ENCODE assay signal across 10 cellular contexts in the genomic region with DNA sequence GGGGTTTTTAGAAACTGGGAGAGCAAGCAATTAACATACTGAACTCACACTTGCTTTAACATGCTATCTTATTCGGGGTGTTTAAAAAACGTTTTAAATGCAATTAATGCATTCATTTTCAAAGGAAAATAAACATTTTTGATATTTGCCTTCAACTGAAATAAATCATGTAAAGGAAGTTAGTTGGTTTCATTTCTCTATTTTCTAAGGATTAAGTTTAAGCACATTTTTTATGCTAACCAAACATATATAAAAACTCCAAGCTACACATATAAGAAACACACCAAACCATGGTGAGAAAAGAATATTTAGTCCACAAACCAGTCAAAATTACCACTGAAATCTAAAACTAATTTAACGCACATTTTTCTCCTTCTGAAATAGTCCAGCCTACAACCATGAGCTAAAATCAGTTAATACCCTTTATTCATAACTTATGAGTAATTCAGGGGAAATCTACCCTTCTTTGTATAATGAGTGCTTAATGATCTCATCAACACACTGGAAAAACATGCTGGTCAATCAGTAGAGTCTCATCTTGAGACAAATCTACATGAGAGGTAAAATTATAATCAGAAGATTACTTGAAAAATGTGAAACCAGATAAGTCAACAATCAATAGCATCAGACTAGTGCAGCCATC. TPM values are rescaled to one million over a fixed set of nuclear protein-coding genes. Genes with fewer than 3 reads are reported as not detected.
DNase-seq lines count a peak whose midpoint lies in the region; ATAC-seq and TF ChIP-seq lines count a peak whose summit lies in the region.
"Had no signal": no experiment of that assay in that cellular context is flagged by ENCODE, and none has a peak within 500 bp of the region (broad histone marks: within the 10 kb centered on the region; RNA-seq: fewer than 3 reads in every experiment).

No MANE protein-coding gene starts in this region.

- CTCF ChIA-PET in activated CD4-positive, alpha-beta memory T cell treated with anti-CD3 and anti-CD28 coated beads for 36 hours (lab: Charles Lee), result no interaction called here
- CTCF ChIA-PET in HEK293T (lab: Yijun Ruan, JAX), result no interaction called here

- peak; percentile 41 for ATAC-seq in HG02870 (IDR thresholded peaks at IDR 0.05; ENCODE audit: unreplicated experiment)

- intact Hi-C loops in activated CD4-positive, alpha-beta memory T cell treated with anti-CD3 and anti-CD28 coated beads for 36 hours (cut with micrococcal nuclease), result no loop called here

- DNase-seq in T-helper 2 cell treated with Interferon-gamma antibody and Interleukin-4, amounts not matched to agents 5 μg/mL and 100 μg/mL, for 36 hours (ENCODE audit: low spot score), result no peak
- no peak for DNase-seq in T-helper 2 cell
- no peak for DNase-seq in activated CD4-positive, alpha-beta memory T cell treated with anti-CD3 and anti-CD28 coated beads for 36 hours
- DNase-seq in progenitor cell of endocrine pancreas (ENCODE audit: low spot score, unreplicated experiment), result no peak
- DNase-seq in Ammon's horn (ENCODE audit: low spot score), result no peak
- DNase-seq in HEK293T (ENCODE audit: extremely low spot score), result no peak
- no peak for DNase-seq in foreskin melanocyte
- DNase-seq: activated CD8-positive, alpha-beta memory T cell treated with anti-CD3 and anti-CD28 coated beads, Interleukin-2, amount 50 U/mL, for 4 hours; erythroblast had no signal

- POLR2A ChIA-PET in activated CD4-positive, alpha-beta memory T cell treated with anti-CD3 and anti-CD28 coated beads for 36 hours (lab: Charles Lee), result no interaction called here
- POLR2A ChIA-PET in HEK293T (lab: Yijun Ruan, JAX), result no interaction called here

- H3K27me3 Mint-ChIP-seq in T-helper 2 cell treated with Interferon-gamma antibody and Interleukin-4, amounts not matched to agents 5 μg/mL and 100 μg/mL, for 36 hours (ENCODE audit: low read depth), result no peaks in the 10 kb centered on the region
- no peaks in the 10 kb centered on the region for H3K27me3 Mint-ChIP-seq in activated CD4-positive, alpha-beta memory T cell treated with anti-CD3 and anti-CD28 coated beads for 36 hours
- H3K27me3 Mint-ChIP-seq in progenitor cell of endocrine pancreas, result no peaks in the 10 kb centered on the region

- no peak for TF ChIP-seq CTCF in progenitor cell of endocrine pancreas (IDR thresholded peaks at IDR 0.05; ENCODE audit: unreplicated experiment)

- peak overlapping the region; percentile 33 for H3K4me3 Mint-ChIP-seq in T-helper 2 cell treated with Interferon-gamma antibody and Interleukin-4, amounts not matched to agents 5 μg/mL and 100 μg/mL, for 36 hours
- peak overlapping the region; percentile 39 for H3K4me3 Mint-ChIP-seq in activated CD4-positive, alpha-beta memory T cell treated with anti-CD3 and anti-CD28 coated beads for 36 hours
- no peak overlapping the region for H3K4me3 Mint-ChIP-seq in progenitor cell of endocrine pancreas (ENCODE audit: low read depth)

- H3K27ac Mint-ChIP-seq in T-helper 2 cell treated with Interferon-gamma antibody and Interleukin-4, amounts not matched to agents 5 μg/mL and 100 μg/mL, for 36 hours, result peak overlapping the region; percentile 52
- H3K27ac Mint-ChIP-seq in activated CD4-positive, alpha-beta memory T cell treated with anti-CD3 and anti-CD28 coated beads for 36 hours, result peak overlapping the region; percentile 74
- peak overlapping the region; percentile 24 for H3K27ac Mint-ChIP-seq in progenitor cell of endocrine pancreas

- H3K9me3 Mint-ChIP-seq in T-helper 2 cell treated with Interferon-gamma antibody and Interleukin-4, amounts not matched to agents 5 μg/mL and 100 μg/mL, for 36 hours, result no peaks in the 10 kb centered on the region
- no peaks in the 10 kb centered on the region for H3K9me3 Mint-ChIP-seq in activated CD4-positive, alpha-beta memory T cell treated with anti-CD3 and anti-CD28 coated beads for 36 hours
- H3K9me3 Mint-ChIP-seq in progenitor cell of endocrine pancreas (ENCODE audit: low read depth), result no peaks in the 10 kb centered on the region

- peaks cover 20% of the 10 kb centered on the region for H3K36me3 Mint-ChIP-seq in T-helper 2 cell treated with Interferon-gamma antibody and Interleukin-4, amounts not matched to agents 5 μg/mL and 100 μg/mL, for 36 hours (ENCODE audit: low read depth)
- peaks cover 6% of the 10 kb centered on the region for H3K36me3 Mint-ChIP-seq in activated CD4-positive, alpha-beta memory T cell treated with anti-CD3 and anti-CD28 coated beads for 36 hours
- H3K36me3 Mint-ChIP-seq in progenitor cell of endocrine pancreas (ENCODE audit: insufficient read depth), result peaks cover 1% of the 10 kb centered on the region

- H3K4me1 Mint-ChIP-seq in T-helper 2 cell treated with Interferon-gamma antibody and Interleukin-4, amounts not matched to agents 5 μg/mL and 100 μg/mL, for 36 hours (ENCODE audit: low read depth), result peaks cover 55% of the 10 kb centered on the region
- peaks cover 68% of the 10 kb centered on the region for H3K4me1 Mint-ChIP-seq in activated CD4-positive, alpha-beta memory T cell treated with anti-CD3 and anti-CD28 coated beads for 36 hours (ENCODE audit: low read depth)
- H3K4me1 Mint-ChIP-seq in progenitor cell of endocrine pancreas (ENCODE audit: low read depth), result peaks cover 21% of the 10 kb centered on the region

TF ChIP-seq in HEK293T, 16 proteins besides CTCF, POLR2A, EP300 and RAD21:
- TF ChIP-seq FOXM1 (IDR thresholded peaks at IDR 0.05; ENCODE audit: borderline replicate concordance) (no peak), NFRKB (IDR thresholded peaks at IDR 0.05) (no peak), BHLHE40 (IDR thresholded peaks at IDR 0.05; ENCODE audit: borderline replicate concordance) (no peak), ELF4 (IDR thresholded peaks at IDR 0.05) (no peak), FOXA1 (IDR thresholded peaks at IDR 0.05) (no peak), LEF1 (IDR thresholded peaks at IDR 0.05; ENCODE audit: borderline replicate concordance) (no peak), TARDBP (IDR thresholded peaks at IDR 0.05) (no peak), FOXK2 (IDR thresholded peaks at IDR 0.05) (no peak), SUZ12 (IDR thresholded peaks at IDR 0.05) (no peak), CTBP1 (IDR thresholded peaks at IDR 0.05; ENCODE audit: borderline replicate concordance) (no peak), L3MBTL2 (conservative IDR thresholded peaks at IDR 0.05) (no peak), SP1 (IDR thresholded peaks at IDR 0.05) (no peak), ARNT (IDR thresholded peaks at IDR 0.05) (no peak), HDGF (IDR thresholded peaks at IDR 0.05; ENCODE audit: borderline replicate concordance) (no peak), ZNF384 (IDR thresholded peaks at IDR 0.05) (no peak)
- TF ChIP-seq, protein P1, sequence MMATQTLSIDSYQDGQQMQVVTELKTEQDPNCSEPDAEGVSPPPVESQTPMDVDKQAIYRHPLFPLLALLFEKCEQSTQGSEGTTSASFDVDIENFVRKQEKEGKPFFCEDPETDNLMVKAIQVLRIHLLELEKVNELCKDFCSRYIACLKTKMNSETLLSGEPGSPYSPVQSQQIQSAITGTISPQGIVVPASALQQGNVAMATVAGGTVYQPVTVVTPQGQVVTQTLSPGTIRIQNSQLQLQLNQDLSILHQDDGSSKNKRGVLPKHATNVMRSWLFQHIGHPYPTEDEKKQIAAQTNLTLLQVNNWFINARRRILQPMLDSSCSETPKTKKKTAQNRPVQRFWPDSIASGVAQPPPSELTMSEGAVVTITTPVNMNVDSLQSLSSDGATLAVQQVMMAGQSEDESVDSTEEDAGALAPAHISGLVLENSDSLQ (IDR thresholded peaks at IDR 0.05), result no peak

RNA-seq across cellular contexts. Expression of gene FBXO11, which starts 8.1 kb away (rescaled TPM):
- total RNA-seq in activated CD4-positive, alpha-beta memory T cell treated with anti-CD3 and anti-CD28 coated beads for 36 hours, result 10 to 100 TPM; 38.2 to 41.1 TPM
- total RNA-seq in progenitor cell of endocrine pancreas, result 96.5 and 102 TPM in 2 replicates

Comparison
In these comparisons a context has a peak if more than half of its experiments do, and no peak if none do; other contexts are left out.
1. H3K27ac Mint-ChIP-seq: peak in every context shown above with its lines; median percentile 74 in activated CD4-positive, alpha-beta memory T cell treated with anti-CD3 and anti-CD28 coated beads for 36 hours; 52 in T-helper 2 cell treated with Interferon-gamma antibody and Interleukin-4, amounts not matched to agents 5 μg/mL and 100 μg/mL, for 36 hours; 24 in progenitor cell of endocrine pancreas.